Comparison of ENCODE assay signal across 9 cellular contexts in genomic region chr4:86482851-86483490, GRCh38.
DNase-seq lines count a peak whose midpoint lies in the region; ATAC-seq and TF ChIP-seq lines count a peak whose summit lies in the region.
"Had no signal": no experiment of that assay in that cellular context is flagged by ENCODE, and none has a peak within 500 bp of the region (broad histone marks: within the 10 kb centered on the region; RNA-seq: fewer than 3 reads in every experiment).

No MANE protein-coding gene starts in this region.

- DNase-seq in Daoy (ENCODE audit: low read depth) (peak; percentile 5), MV-4-11 (lab: John Stamatoyannopoulos, UW) (peak; percentile 14), astrocyte of the hippocampus (ENCODE audit: low read depth, low spot score) (peak; percentile 39), lower lobe of right lung (no peak), left colon (no peak), H4 (ENCODE audit: low spot score) (no peak)
- DNase-seq in central memory CD4-positive, alpha-beta T cell = no peak
- DNase-seq in activated naive CD4-positive, alpha-beta T cell (lab: John Stamatoyannopoulos, UW) = no peak

- no peaks in the 10 kb centered on the region for H3K27me3 ChIP-seq in lower lobe of right lung (ENCODE audit: low read depth)

- H3K36me3 ChIP-seq in lower lobe of right lung = no peaks in the 10 kb centered on the region

- H3K4me3 ChIP-seq in lower lobe of right lung = no peak overlapping the region
- H3K4me3 ChIP-seq: skin epidermis had no signal

- TF ChIP-seq CTCF in lower lobe of right lung (IDR thresholded peaks at IDR 0.05) = peak; percentile 13

- ATAC-seq in lower lobe of right lung = no peak
- ATAC-seq in left colon = no peak

- intact Hi-C loops in lower lobe of right lung (cut with DNase I) = no loop called here
- intact Hi-C loops in left colon (cut with DNase I, micrococcal nuclease) = no loop called here

- H3K4me1 ChIP-seq in lower lobe of right lung = no peaks in the 10 kb centered on the region

- H3K27ac ChIP-seq in lower lobe of right lung = no peak overlapping the region
- H3K27ac ChIP-seq: skin epidermis had no signal

- H3K9me3 ChIP-seq in lower lobe of right lung = no peaks in the 10 kb centered on the region

Comparison
In these comparisons a context has a peak if more than half of its experiments do, and no peak if none do; other contexts are left out.
1. DNase-seq: peak in Daoy (single experiment), MV-4-11 (single experiment) and astrocyte of the hippocampus (single experiment); none in lower lobe of right lung (single experiment), left colon (0 of 2), central memory CD4-positive, alpha-beta T cell (single experiment), H4 (single experiment) and activated naive CD4-positive, alpha-beta T cell (0 of 4).